In the genomic region with DNA sequence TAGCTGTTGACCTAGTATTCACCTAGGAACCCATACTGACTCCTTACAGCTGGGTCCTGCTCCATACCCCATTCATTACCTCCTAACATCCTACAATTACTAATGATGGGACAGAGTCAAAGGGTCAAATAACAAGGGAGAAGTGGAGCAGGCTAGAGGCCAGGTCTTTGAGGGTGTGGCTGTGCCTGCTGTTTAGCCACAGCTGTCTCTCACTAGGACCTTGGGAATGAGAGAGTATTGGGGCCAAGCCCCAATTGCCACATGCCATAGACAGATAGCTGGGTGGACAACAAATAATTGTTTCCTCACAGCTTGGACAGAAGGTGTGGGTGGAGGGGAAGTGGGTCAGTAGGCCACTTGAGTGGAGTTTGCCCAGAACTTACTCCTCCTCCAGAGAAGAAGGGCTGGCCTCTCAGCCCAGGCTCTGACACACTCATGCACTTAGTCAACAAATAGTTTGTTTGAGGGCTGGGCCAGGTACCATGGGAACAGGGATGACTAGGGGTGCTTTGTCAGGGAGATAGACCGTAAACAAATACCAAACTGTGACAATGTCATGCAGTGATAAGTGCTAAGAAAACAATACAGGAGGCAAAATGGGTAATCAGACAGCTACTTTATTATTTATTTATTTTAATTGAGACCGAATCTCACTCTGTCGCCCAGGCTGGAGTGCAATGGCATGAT, we compare ENCODE assay signal across 8 cellular contexts. TPM values are rescaled to one million over a fixed set of nuclear protein-coding genes. Genes with fewer than 3 reads are reported as not detected.
A peak's percentile ranks its signal among the peaks of the same experiment; 100 is the strongest.
DNase-seq lines count a peak whose midpoint lies in the region; ATAC-seq, FAIRE-seq and TF ChIP-seq lines count a peak whose summit lies in the region.

No MANE protein-coding gene starts in this region.

- no peak for TF ChIP-seq POLR2A in GM12878 (IDR thresholded peaks at IDR 0.05; ENCODE audit: low read depth, low read length)

- DNase-seq in ELF-1 (ENCODE audit: low read depth, low spot score) (peak; percentile 71), NCI-H2081 treated with DMSO at 0.1 percent for 48 hours (lab: John Stamatoyannopoulos, UW) (peak; percentile 43), GM12878 (ENCODE audit: low read depth, low spot score) (no peak), smooth muscle cell (lab: John Stamatoyannopoulos, UW; ENCODE audit: unreplicated experiment) (no peak)

- POLR2A ChIA-PET in GM12878 (lab: Charles Lee) = interaction anchor here (0.8 to 1.0 kb wide), 2 partner anchors 10 to 13 kb away, joined by 3 read pairs; no protein-coding TSS in a partner anchor

- CTCF ChIA-PET in GM12878 (lab: Yijun Ruan, JAX) = interaction anchor here (1.6 kb wide), 1 partner anchor 42 kb away, joined by 8 read pairs; no protein-coding TSS in a partner anchor

- FAIRE-seq in GM12878 (lab: Jason Lieb, UNC) = no peak

- H3K27me3 ChIP-seq in GM12878 (replicated peaks in 1 of 2; ENCODE audit: control insufficient read depth in 2 of 2, insufficient read depth in 2 of 2, low read length in 1 of 2) (no peaks in the 10 kb centered on the region), iPS-20b (ENCODE audit: insufficient read depth, low read length) (no peaks in the 10 kb centered on the region), smooth muscle cell (ENCODE audit: low read depth) (no peaks in the 10 kb centered on the region)

- intact Hi-C loops in GM12878 (cut with micrococcal nuclease; ENCODE audit: unreplicated experiment) = no loop called here

- H3K27ac ChIP-seq in GM12878 (ENCODE audit: control insufficient read depth, insufficient read depth) (no peak overlapping the region), iPS-20b (ENCODE audit: low read length) (no peak overlapping the region), smooth muscle cell (ENCODE audit: low read depth) (peak overlapping the region; percentile 99)

- ATAC-seq in GM12878 = peak; percentile 73
- no peak for ATAC-seq in GM21390 (IDR thresholded peaks at IDR 0.05; ENCODE audit: unreplicated experiment)
- no peak for ATAC-seq in GM21723 (IDR thresholded peaks at IDR 0.05; ENCODE audit: unreplicated experiment)
- ATAC-seq in HG02642 (IDR thresholded peaks at IDR 0.05; ENCODE audit: poor library complexity, unreplicated experiment) = no peak

- RAD21 ChIA-PET in GM12878 (lab: Charles Lee; ENCODE audit: unreplicated experiment) = no interaction called here

- in situ Hi-C loops in GM12878 (cut with MboI) = no loop called here

- no peak overlapping the region for H3K9ac ChIP-seq in GM12878 (ENCODE audit: control insufficient read depth, insufficient read depth, low read length)
- peak overlapping the region; percentile 47; the same call in 1 of the 2 replicates for H3K9ac ChIP-seq in iPS-20b (ENCODE audit: low read depth, low read length)
- H3K9ac ChIP-seq in smooth muscle cell (ENCODE audit: low read depth) = peak overlapping the region; percentile 97

- H3F3A ChIP-seq in smooth muscle cell (ENCODE audit: low read depth) = no peaks in the 10 kb centered on the region

- H3K4me3 ChIP-seq in GM12878 = no peak overlapping the region
- peak overlapping the region; percentile 21; the same call in 1 of the 2 replicates for H3K4me3 ChIP-seq in iPS-20b (ENCODE audit: low read length)
- H3K4me3 ChIP-seq in smooth muscle cell = no peak overlapping the region

- 0 out of 2 replicates have a peak, but pooled peaks cover 4% of the 10 kb centered on the region for H4K20me1 ChIP-seq in GM12878 (ENCODE audit: control insufficient read depth, insufficient read depth)
- peaks cover 100% of the 10 kb centered on the region for H4K20me1 ChIP-seq in smooth muscle cell (ENCODE audit: low read depth)

- TF ChIP-seq EP300 in GM12878 (IDR thresholded peaks at IDR 0.05; ENCODE audit: borderline replicate concordance in 1 of 2, control insufficient read depth in 1 of 2, low read depth in 2 of 2, low read length in 2 of 2) = no peak

- H3K4me1 ChIP-seq in GM12878 (ENCODE audit: control insufficient read depth, insufficient read depth, low read length) (no peaks in the 10 kb centered on the region), iPS-20b (ENCODE audit: insufficient read depth, low read length) (peaks cover 17% of the 10 kb centered on the region), smooth muscle cell (ENCODE audit: low read depth) (no peaks in the 10 kb centered on the region)

- H3K9me3 ChIP-seq in GM12878 (replicated peaks; ENCODE audit: control insufficient read depth, insufficient read depth, low read length) = no peaks in the 10 kb centered on the region
- no peaks in the 10 kb centered on the region for H3K9me3 ChIP-seq in iPS-20b (ENCODE audit: insufficient read depth, low read depth, low read length)
- H3K9me3 ChIP-seq in smooth muscle cell (replicated peaks; ENCODE audit: low read depth) = no peaks in the 10 kb centered on the region

- H3K79me2 ChIP-seq in GM12878 (ENCODE audit: control insufficient read depth, insufficient read depth, low read length) = peaks cover 60% of the 10 kb centered on the region
- peaks cover 98% of the 10 kb centered on the region for H3K79me2 ChIP-seq in smooth muscle cell (ENCODE audit: low read depth)

- H3K36me3 ChIP-seq in GM12878 (ENCODE audit: control insufficient read depth in 2 of 2, insufficient read depth in 2 of 2, low read length in 1 of 2) (peaks cover 6 to 7% of the 10 kb centered on the region in 2 experiments; a peak in 3 of 4 replicates), iPS-20b (ENCODE audit: insufficient read depth, low read depth, low read length) (peaks cover 18% of the 10 kb centered on the region), smooth muscle cell (ENCODE audit: low read depth) (no peaks in the 10 kb centered on the region)

- H3K4me2 ChIP-seq in GM12878 (ENCODE audit: control insufficient read depth, insufficient read depth) = no peak overlapping the region
- H3K4me2 ChIP-seq in smooth muscle cell = peak overlapping the region; percentile 35

- TF ChIP-seq CTCF in GM12878 (IDR thresholded peaks at IDR 0.05 in 2 of 3, conservative IDR thresholded peaks at IDR 0.05 in 1 of 3; ENCODE audit: control insufficient read depth in 2 of 3, extremely low read depth in 1 of 3, insufficient read depth in 1 of 3, low read depth in 3 of 3, low read length in 3 of 3) = no peak
- TF ChIP-seq CTCF in smooth muscle cell (IDR thresholded peaks at IDR 0.05; ENCODE audit: borderline replicate concordance, insufficient read depth, poor library complexity, severe bottlenecking) = no peak

- BruUV-seq in GM12878 (replicated peaks; lab: Mats Ljungman, UMichigan) = no TSS peak

- TF ChIP-seq RAD21 in GM12878 (IDR thresholded peaks at IDR 0.05; ENCODE audit: insufficient read depth, low read depth, low read length) = no peak

- WGBS in GM12878 (ENCODE audit: insufficient coverage, insufficient replicate concordance, low lambda C conversion rate, missing lambda C conversion rate) = 78% methylated on average over 3 of the region's 3 CpGs
- 63% methylated on average over 3 of the region's 3 CpGs for WGBS in smooth muscle cell (ENCODE audit: low lambda C conversion rate)

- SMC1A ChIA-PET in GM12878 (lab: Charles Lee; ENCODE audit: uncharacterized antibody, unreplicated experiment) = interaction anchor here (1.2 kb wide), 1 partner anchor 11 kb away, joined by 3 read pairs; the partner anchor contains the start of gene NUTF2

- H2AFZ ChIP-seq in GM12878 (ENCODE audit: control insufficient read depth, low read depth, low read length) = no peak overlapping the region
- H2AFZ ChIP-seq in smooth muscle cell (ENCODE audit: low read depth) = no peak overlapping the region

RNA-seq across cellular contexts. Expression of gene CENPT, which starts 10.2 kb away (rescaled TPM):
- 55.0 and 58.0 TPM in 2 replicates for total RNA-seq in GM12878 (2013; cell fraction: nucleolus; rRNA removed)
- 26.7 and 29.0 TPM in 2 replicates for total RNA-seq in GM12878 (2014; rRNA removed)
- 14.9 and 15.1 TPM in 2 replicates for total RNA-seq in GM12878 (2014; rRNA removed; fragmentation: Illumina TruSeq; extraction: Trizol)
- 31.4 and 36.6 TPM in 2 replicates for total RNA-seq in GM12878 (2021)
- 15.2 TPM for polyA plus RNA-seq in GM12878 (2011; ENCODE audit: low read depth)
- 16.2 and 22.4 TPM in 2 replicates for polyA plus RNA-seq in GM12878 (2011; rRNA removed)
- polyA plus RNA-seq in GM12878 (2011; cell fraction: cytosol; rRNA removed) = 29.9 and 40.6 TPM in 2 replicates
- 311 and 313 TPM in 2 replicates for polyA plus RNA-seq in GM12878 (2011; cell fraction: nucleus; rRNA removed)
- polyA plus RNA-seq in GM12878 (2012) = 30.9 and 36.2 TPM in 2 replicates
- 9.4 and 20.1 TPM in 2 replicates for polyA plus RNA-seq in GM12878 (2014; fragmentation: Illumina TruSeq; extraction: Trizol)
- 1 to 10 TPM; 1.1 to 5.7 TPM for polyA plus RNA-seq in GM12878 (2014; fragmentation: Nextera tagmentation; extraction: Ambion mirVana)
- 44.4 and 51.2 TPM in 2 replicates for polyA plus RNA-seq in GM12878 (2014; rRNA removed)
- polyA plus RNA-seq in GM12878 (2016; fragmentation: Nextera tagmentation; extraction: Ambion mirVana) = 10 to 100 TPM; 41.7 to 45.7 TPM
- polyA minus RNA-seq in GM12878 (2011; rRNA and poly(A)+ RNA removed) = 8.7 and 19.5 TPM in 2 replicates
- 8.7 and 11.4 TPM in 2 replicates for polyA minus RNA-seq in GM12878 (2011; cell fraction: cytosol; rRNA and poly(A)+ RNA removed)
- polyA minus RNA-seq in GM12878 (2011; cell fraction: nucleus; rRNA and poly(A)+ RNA removed) = 29.0 and 39.4 TPM in 2 replicates
- total RNA-seq in smooth muscle cell = 37.3 and 47.0 TPM in 2 replicates
- polyA plus RNA-seq in smooth muscle cell = 65.8 and 79.7 TPM in 2 replicates

RNA-seq across cellular contexts. Expression of gene NUTF2, which starts 11.0 kb away (rescaled TPM):
- total RNA-seq in GM12878 (2013; cell fraction: nucleolus; rRNA removed) = 39.9 and 49.1 TPM in 2 replicates
- total RNA-seq in GM12878 (2014; rRNA removed) (116 and 120 TPM in 2 replicates), GM12878 (2014; rRNA removed; fragmentation: Illumina TruSeq; extraction: Trizol) (113 and 129 TPM in 2 replicates), GM12878 (2021) (128 and 130 TPM in 2 replicates), smooth muscle cell (112 and 115 TPM in 2 replicates)
- 66.0 TPM for polyA plus RNA-seq in GM12878 (2011; ENCODE audit: low read depth)
- polyA plus RNA-seq in GM12878 (2011; rRNA removed) (83.7 and 155 TPM in 2 replicates), GM12878 (2014; fragmentation: Illumina TruSeq; extraction: Trizol) (152 and 185 TPM in 2 replicates), GM12878 (2014; fragmentation: Nextera tagmentation; extraction: Ambion mirVana) (100 to 1,000 TPM; 220 to 245 TPM), GM12878 (2014; rRNA removed) (212 and 231 TPM in 2 replicates), GM12878 (2016; fragmentation: Nextera tagmentation; extraction: Ambion mirVana) (100 to 1,000 TPM; 323 to 342 TPM), smooth muscle cell (202 and 208 TPM in 2 replicates)
- 219 and 321 TPM in 2 replicates for polyA plus RNA-seq in GM12878 (2011; cell fraction: cytosol; rRNA removed)
- 147 and 148 TPM in 2 replicates for polyA plus RNA-seq in GM12878 (2011; cell fraction: nucleus; rRNA removed)
- 129 and 131 TPM in 2 replicates for polyA plus RNA-seq in GM12878 (2012)
- polyA minus RNA-seq in GM12878 (2011; rRNA and poly(A)+ RNA removed) = 273 and 286 TPM in 2 replicates
- polyA minus RNA-seq in GM12878 (2011; cell fraction: cytosol; rRNA and poly(A)+ RNA removed) = 99.0 and 131 TPM in 2 replicates
- polyA minus RNA-seq in GM12878 (2011; cell fraction: nucleus; rRNA and poly(A)+ RNA removed) = 32.8 and 49.0 TPM in 2 replicates

RNA-seq across cellular contexts. Expression of gene EDC4, which starts 15.2 kb away (rescaled TPM):
- total RNA-seq in GM12878 (2013; cell fraction: nucleolus; rRNA removed) = 75.8 and 77.6 TPM in 2 replicates
- total RNA-seq in GM12878 (2014; rRNA removed) = 50.3 and 53.7 TPM in 2 replicates
- 38.1 and 42.1 TPM in 2 replicates for total RNA-seq in GM12878 (2014; rRNA removed; fragmentation: Illumina TruSeq; extraction: Trizol)
- total RNA-seq in GM12878 (2021) = 71.7 and 78.5 TPM in 2 replicates
- polyA plus RNA-seq in GM12878 (2011; ENCODE audit: low read depth) = 26.0 TPM
- polyA plus RNA-seq in GM12878 (2011; rRNA removed) = 18.7 and 37.8 TPM in 2 replicates
- 47.8 and 57.6 TPM in 2 replicates for polyA plus RNA-seq in GM12878 (2011; cell fraction: cytosol; rRNA removed)
- polyA plus RNA-seq in GM12878 (2011; cell fraction: nucleus; rRNA removed) = 232 and 265 TPM in 2 replicates
- polyA plus RNA-seq in GM12878 (2012) = 44.4 and 51.4 TPM in 2 replicates
- 24.1 and 53.0 TPM in 2 replicates for polyA plus RNA-seq in GM12878 (2014; fragmentation: Illumina TruSeq; extraction: Trizol)
- 1 to 10 TPM; 1.2 to 2.2 TPM for polyA plus RNA-seq in GM12878 (2014; fragmentation: Nextera tagmentation; extraction: Ambion mirVana)
- 56.1 and 63.2 TPM in 2 replicates for polyA plus RNA-seq in GM12878 (2014; rRNA removed)
- 10 to 100 TPM; 82.2 to 86.0 TPM for polyA plus RNA-seq in GM12878 (2016; fragmentation: Nextera tagmentation; extraction: Ambion mirVana)
- polyA minus RNA-seq in GM12878 (2011; rRNA and poly(A)+ RNA removed) = 70.8 and 109 TPM in 2 replicates
- polyA minus RNA-seq in GM12878 (2011; cell fraction: cytosol; rRNA and poly(A)+ RNA removed) = 38.8 and 51.8 TPM in 2 replicates
- 39.8 and 66.8 TPM in 2 replicates for polyA minus RNA-seq in GM12878 (2011; cell fraction: nucleus; rRNA and poly(A)+ RNA removed)
- 35.5 and 46.3 TPM in 2 replicates for total RNA-seq in smooth muscle cell
- 64.5 and 74.7 TPM in 2 replicates for polyA plus RNA-seq in smooth muscle cell

RNA-seq across cellular contexts. Expression of gene THAP11, which starts 15.6 kb away (rescaled TPM):
- total RNA-seq in GM12878 (2013; cell fraction: nucleolus; rRNA removed) = 7.5 and 9.4 TPM in 2 replicates
- 31.9 and 35.8 TPM in 2 replicates for total RNA-seq in GM12878 (2014; rRNA removed)
- total RNA-seq in GM12878 (2014; rRNA removed; fragmentation: Illumina TruSeq; extraction: Trizol) = 12.7 and 13.6 TPM in 2 replicates
- total RNA-seq in GM12878 (2021) = 27.3 and 30.0 TPM in 2 replicates
- polyA plus RNA-seq in GM12878 (2011; ENCODE audit: low read depth) = 10.3 TPM
- 21.9 and 30.6 TPM in 2 replicates for polyA plus RNA-seq in GM12878 (2011; rRNA removed)
- polyA plus RNA-seq in GM12878 (2011; cell fraction: cytosol; rRNA removed) = 33.7 and 42.8 TPM in 2 replicates
- 18.9 and 22.1 TPM in 2 replicates for polyA plus RNA-seq in GM12878 (2011; cell fraction: nucleus; rRNA removed)
- 14.7 and 15.7 TPM in 2 replicates for polyA plus RNA-seq in GM12878 (2012)
- 6.5 and 10.9 TPM in 2 replicates for polyA plus RNA-seq in GM12878 (2014; fragmentation: Illumina TruSeq; extraction: Trizol)
- polyA plus RNA-seq in GM12878 (2014; fragmentation: Nextera tagmentation; extraction: Ambion mirVana) = 1 to 10 TPM; 2.5 to 7.7 TPM
- 27.5 TPM in 2 replicates for polyA plus RNA-seq in GM12878 (2014; rRNA removed)
- polyA plus RNA-seq in GM12878 (2016; fragmentation: Nextera tagmentation; extraction: Ambion mirVana) = 10 to 100 TPM; 15.3 to 36.7 TPM
- polyA minus RNA-seq in GM12878 (2011; rRNA and poly(A)+ RNA removed) = 20.9 and 25.8 TPM in 2 replicates
- 9.9 and 13.7 TPM in 2 replicates for polyA minus RNA-seq in GM12878 (2011; cell fraction: cytosol; rRNA and poly(A)+ RNA removed)
- 7.6 and 9.6 TPM in 2 replicates for polyA minus RNA-seq in GM12878 (2011; cell fraction: nucleus; rRNA and poly(A)+ RNA removed)
- total RNA-seq in smooth muscle cell = 23.0 and 31.3 TPM in 2 replicates
- polyA plus RNA-seq in smooth muscle cell = 32.7 and 38.3 TPM in 2 replicates

RNA-seq across cellular contexts. Expression of gene NRN1L, which starts 27.0 kb away (rescaled TPM):
- not detected in 2 replicates for total RNA-seq in GM12878 (2013; cell fraction: nucleolus; rRNA removed)
- 0.40 TPM in 1 of 2 replicates, not detected in the other for total RNA-seq in GM12878 (2014; rRNA removed)
- total RNA-seq in GM12878 (2014; rRNA removed; fragmentation: Illumina TruSeq; extraction: Trizol) = not detected in 2 replicates
- total RNA-seq in GM12878 (2021) = 0.92 TPM in 1 of 2 replicates, not detected in the other
- not detected for polyA plus RNA-seq in GM12878 (2011; ENCODE audit: low read depth)
- polyA plus RNA-seq in GM12878 (2011; rRNA removed) = 0.20 TPM in 1 of 2 replicates, not detected in the other
- polyA plus RNA-seq in GM12878 (2011; cell fraction: cytosol; rRNA removed) = 0.31 and 0.60 TPM in 2 replicates
- 4.7 and 5.7 TPM in 2 replicates for polyA plus RNA-seq in GM12878 (2011; cell fraction: nucleus; rRNA removed)
- polyA plus RNA-seq in GM12878 (2012) = 0.81 and 2.4 TPM in 2 replicates
- 0.28 TPM in 1 of 2 replicates, not detected in the other for polyA plus RNA-seq in GM12878 (2014; fragmentation: Illumina TruSeq; extraction: Trizol)
- under 1 TPM in 1 of 2 experiments, not detected in 1; 0.11 TPM for polyA plus RNA-seq in GM12878 (2014; fragmentation: Nextera tagmentation; extraction: Ambion mirVana)
- polyA plus RNA-seq in GM12878 (2014; rRNA removed) = 0.60 and 0.99 TPM in 2 replicates
- polyA plus RNA-seq in GM12878 (2016; fragmentation: Nextera tagmentation; extraction: Ambion mirVana) = under 1 TPM in 1 of 2 experiments, not detected in 1; 0.21 TPM
- polyA minus RNA-seq in GM12878 (2011; rRNA and poly(A)+ RNA removed) = 0.36 TPM in 1 of 2 replicates, not detected in the other
- not detected in 2 replicates for polyA minus RNA-seq in GM12878 (2011; cell fraction: cytosol; rRNA and poly(A)+ RNA removed)
- polyA minus RNA-seq in GM12878 (2011; cell fraction: nucleus; rRNA and poly(A)+ RNA removed) = 0.48 TPM in 1 of 2 replicates, not detected in the other
- not detected in 2 replicates for total RNA-seq in smooth muscle cell
- polyA plus RNA-seq in smooth muscle cell = 0.46 and 0.57 TPM in 2 replicates

Comparison
In these comparisons a context has a peak if more than half of its experiments do, and no peak if none do; other contexts are left out.
1. DNase-seq: peak in ELF-1 (single experiment) and NCI-H2081 treated with DMSO at 0.1 percent for 48 hours (single experiment); none in GM12878 (single experiment) and smooth muscle cell (single experiment).